Comparison of ENCODE assay signal across 8 cellular contexts in the genomic region with DNA sequence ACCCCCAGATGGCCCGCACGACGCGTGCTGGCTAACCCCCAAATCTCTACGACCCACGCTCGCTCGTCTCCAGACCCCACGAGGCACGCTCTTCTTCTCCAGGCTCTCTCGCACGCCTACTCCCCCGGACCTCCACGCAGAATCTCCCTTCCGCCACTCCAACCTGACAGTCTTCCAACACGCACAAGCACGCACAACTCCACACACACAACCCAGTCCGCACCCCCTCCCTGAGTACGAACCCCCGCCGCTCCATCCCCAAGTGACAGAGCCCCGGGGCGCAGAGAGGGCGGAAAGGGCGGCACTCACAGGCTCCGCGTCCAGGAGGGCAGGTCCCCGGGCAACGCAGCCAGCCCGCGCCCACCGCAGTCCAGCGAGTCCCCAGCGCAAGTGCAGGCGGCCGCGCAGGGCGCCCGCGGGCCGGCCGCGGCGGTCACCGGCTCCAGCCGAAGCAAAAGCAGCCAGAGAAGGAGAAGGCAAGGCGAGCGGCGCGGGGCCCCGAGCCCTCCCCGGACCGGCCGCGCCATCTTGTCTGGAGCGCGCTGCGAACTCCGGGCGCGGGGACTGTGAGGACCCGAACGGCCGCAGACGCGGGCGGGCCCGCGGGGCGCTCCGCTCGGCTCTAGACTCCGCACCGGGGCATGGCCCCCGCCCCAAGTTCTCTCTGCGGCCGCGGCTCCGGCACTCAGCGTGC. TPM values are rescaled to one million over a fixed set of nuclear protein-coding genes. Genes with fewer than 3 reads are reported as not detected.
DNase-seq lines count a peak whose midpoint lies in the region; ATAC-seq and TF ChIP-seq lines count a peak whose summit lies in the region.

No MANE protein-coding gene starts in this region.

- H3K27ac Mint-ChIP-seq in stimulated activated naive B cell treated with anti-CD40 and anti-IgM and Interleukin-4, amounts not matched to agents 10 μg/mL and 1 μg/mL and 100 μg/mL, for 72 hours, result peak overlapping the region; percentile 52

- H3K27ac ChIP-seq in WERI-Rb-1 (peak overlapping the region; percentile 81), coronary artery (peak overlapping the region; percentile 95), lung (ENCODE audit: low read depth in 1 of 2, low read length in 1 of 2) (peak overlapping the region; percentile 89 to 90)

- H3K4me1 Mint-ChIP-seq in stimulated activated naive B cell treated with anti-CD40 and anti-IgM and Interleukin-4, amounts not matched to agents 10 μg/mL and 1 μg/mL and 100 μg/mL, for 72 hours, result peaks cover 23 to 44% of the 10 kb centered on the region in 2 donors

- H3K9me3 Mint-ChIP-seq in stimulated activated naive B cell treated with anti-CD40 and anti-IgM and Interleukin-4, amounts not matched to agents 10 μg/mL and 1 μg/mL and 100 μg/mL, for 72 hours, result no peaks in the 10 kb centered on the region

- no peaks in the 10 kb centered on the region for H3K27me3 ChIP-seq in WERI-Rb-1 (ENCODE audit: insufficient read depth, low read depth, severe bottlenecking)
- no peaks in the 10 kb centered on the region for H3K27me3 ChIP-seq in lung (ENCODE audit: control insufficient read depth, insufficient read depth)

- H3K36me3 ChIP-seq in WERI-Rb-1 (peaks cover 5% of the 10 kb centered on the region; the same call in 1 of the 2 replicates), lung (ENCODE audit: control insufficient read depth in 2 of 2, insufficient read depth in 2 of 2, low read length in 2 of 2) (no peaks in the 10 kb centered on the region)

- ATAC-seq in GM18519 (IDR thresholded peaks at IDR 0.05; ENCODE audit: low FRiP score, unreplicated experiment) (peak; percentile 17), HG03039 (IDR thresholded peaks at IDR 0.05; ENCODE audit: unreplicated experiment) (peak; percentile 19), lung (ENCODE audit: insufficient read depth, low FRiP score) (no peak)
- peak; percentile 16 to 17 for ATAC-seq in stimulated activated naive B cell treated with anti-CD40 and anti-IgM and Interleukin-4, amounts not matched to agents 10 μg/mL and 1 μg/mL and 100 μg/mL, for 72 hours (replicated peaks)

- peak overlapping the region; percentile 86 for H3K4me3 ChIP-seq in WERI-Rb-1 (ENCODE audit: low read depth, low read length)
- peak overlapping the region; percentile 98 for H3K4me3 ChIP-seq in coronary artery
- peak overlapping the region; percentile 75 for H3K4me3 ChIP-seq in lung

- TF ChIP-seq CTCF in WERI-Rb-1 (IDR thresholded peaks at IDR 0.05; ENCODE audit: low read depth, low read length), result no peak
- no peak for TF ChIP-seq CTCF in coronary artery (IDR thresholded peaks at IDR 0.05)
- TF ChIP-seq CTCF in lung (IDR thresholded peaks at IDR 0.05; ENCODE audit: control extremely low read depth, extremely low read depth), result no peak

- peaks cover 27% of the 10 kb centered on the region in 2 donors for H3K27me3 Mint-ChIP-seq in stimulated activated naive B cell treated with anti-CD40 and anti-IgM and Interleukin-4, amounts not matched to agents 10 μg/mL and 1 μg/mL and 100 μg/mL, for 72 hours

- H3K9me3 ChIP-seq in WERI-Rb-1 (ENCODE audit: severe bottlenecking) (no peaks in the 10 kb centered on the region), lung (ENCODE audit: control insufficient read depth in 2 of 2, insufficient read depth in 1 of 2, low read length in 1 of 2) (no peaks in the 10 kb centered on the region)

- DNase-seq in 8988T (peak; percentile 43), WERI-Rb-1 (peak; percentile 31), coronary artery (ENCODE audit: low spot score) (peak; percentile 79), lung (ENCODE audit: low spot score) (peak; percentile 54), midbrain (lab: John Stamatoyannopoulos, UW) (no peak)
- no peak for DNase-seq in stimulated activated naive B cell treated with anti-CD40 and anti-IgM and Interleukin-4, amounts not matched to agents 10 μg/mL and 1 μg/mL and 100 μg/mL, for 72 hours

- peaks cover 6 to 29% of the 10 kb centered on the region in 2 donors for H3K4me1 ChIP-seq in lung (ENCODE audit: control insufficient read depth in 2 of 2, insufficient read depth in 2 of 2, low read length in 2 of 2)

- peaks cover 0 to 5% of the 10 kb centered on the region in 2 donors for H3K36me3 Mint-ChIP-seq in stimulated activated naive B cell treated with anti-CD40 and anti-IgM and Interleukin-4, amounts not matched to agents 10 μg/mL and 1 μg/mL and 100 μg/mL, for 72 hours

- 0% methylated on average over 50 to 80 of the region's 80 CpGs for WGBS in lung, 2 donors

- H3K4me3 Mint-ChIP-seq in stimulated activated naive B cell treated with anti-CD40 and anti-IgM and Interleukin-4, amounts not matched to agents 10 μg/mL and 1 μg/mL and 100 μg/mL, for 72 hours, result peak overlapping the region; percentile 84 to 94

RNA-seq across cellular contexts. Expression of a gene that starts 0.8 kb away (rescaled TPM):
- total RNA-seq in lung, result 10 to 100 TPM; 59.3 to 97.4 TPM
- 10 to 100 TPM; 21.9 to 25.1 TPM for polyA plus RNA-seq in lung

Comparison
In these comparisons a context has a peak if more than half of its experiments do, and no peak if none do; other contexts are left out.
1. DNase-seq: peak in 8988T (single experiment), WERI-Rb-1 (single experiment), coronary artery (single experiment) and lung (single experiment); none in stimulated activated naive B cell treated with anti-CD40 and anti-IgM and Interleukin-4, amounts not matched to agents 10 μg/mL and 1 μg/mL and 100 μg/mL, for 72 hours (single experiment) and midbrain (single experiment).
2. Peak in every context shown above with its lines, with median percentiles within 50 percentile points of each other: H3K27ac ChIP-seq and H3K4me3 ChIP-seq.